ENCODE assay signal across 8 cellular contexts in genomic region chr15:68229386-68230156, GRCh38. TPM values are rescaled to one million over a fixed set of nuclear protein-coding genes. Genes with fewer than 3 reads are reported as not detected.
DNase-seq lines count a peak whose midpoint lies in the region; ATAC-seq and TF ChIP-seq lines count a peak whose summit lies in the region.

CLN6 (minus strand) TSS chr15:68229728; CDS start chr15:68229584, 144 bp downstream.

- TF ChIP-seq CTCF in GM12864 (IDR thresholded peaks at IDR 0.05; ENCODE audit: low read depth, low read length, missing control alignments) (peak; percentile 8), HFFc6 (IDR thresholded peaks at IDR 0.05) (no peak), NB4 (IDR thresholded peaks at IDR 0.05; ENCODE audit: low read depth, low read length) (no peak), tibial artery (IDR thresholded peaks at IDR 0.05) (no peak)

- peak; percentile 48 for DNase-seq in GM12864 (ENCODE audit: low read depth)
- DNase-seq in HFFc6, result peak; percentile 62
- DNase-seq in NB4 (ENCODE audit: low read depth), result peak; percentile 86
- DNase-seq in SW 1271 (lab: John Stamatoyannopoulos, UW), result peak; percentile 57 to 74
- DNase-seq in activated naive CD8-positive, alpha-beta T cell treated with anti-CD3 and anti-CD28 coated beads, Interleukin-2, amount 50 U/mL, for 16 hours (ENCODE audit: low read depth, low spot score), result peak; percentile 58
- DNase-seq in Right ventricle myocardium superior, result peak; percentile 89
- DNase-seq in trophoblast cell, result peak; percentile 72 to 80
- DNase-seq in tibial artery, result peak; percentile 70 to 89

- no peak within 1 kb of the TSS for H2BK12ac ChIP-seq in trophoblast cell (ENCODE audit: low read length)

- intact Hi-C loops in Right ventricle myocardium superior (cut with DNase I), result no loop called here
- intact Hi-C loops in tibial artery (cut with DNase I; ENCODE audit: low total_unique reads), result no loop called here

- peak within 1 kb of the TSS; percentile 89 for H4K91ac ChIP-seq in trophoblast cell (ENCODE audit: low read depth, low read length)

- peak; percentile 79 for TF ChIP-seq POLR2A in NB4 (IDR thresholded peaks at IDR 0.05; ENCODE audit: extremely low read depth, insufficient read length)

- H3K27me3 ChIP-seq in trophoblast cell (ENCODE audit: insufficient read depth, low read length) (no peaks in the 10 kb centered on the region), tibial artery (no peaks in the 10 kb centered on the region)

- no CpG with 5 or more reads among the region's 82 CpGs for WGBS in trophoblast cell (ENCODE audit: extremely low coverage, insufficient coverage, insufficient read length)

- H2BK5ac ChIP-seq in trophoblast cell (ENCODE audit: low read depth, low read length, poor library complexity), result peak within 1 kb of the TSS; percentile 91

- ATAC-seq in Right ventricle myocardium superior (ENCODE audit: poor library complexity), result peak; percentile 99

- peak within 1 kb of the TSS; percentile 57 for H2AFZ ChIP-seq in trophoblast cell (ENCODE audit: insufficient read depth, low read length, poor library complexity)

- H3K14ac ChIP-seq in trophoblast cell (ENCODE audit: low read length), result peak within 1 kb of the TSS; percentile 92

- H3K27me3 Mint-ChIP-seq in HFFc6 (ENCODE audit: insufficient read depth), result peaks cover under 1% of the 10 kb centered on the region

- H3K9ac ChIP-seq in trophoblast cell (ENCODE audit: low read length), result peak within 1 kb of the TSS; percentile 94

- no peaks in the 10 kb centered on the region for H3K36me3 ChIP-seq in trophoblast cell (ENCODE audit: control insufficient read depth in 1 of 2, insufficient read depth in 2 of 2, low read length in 2 of 2)
- no peaks in the 10 kb centered on the region for H3K36me3 ChIP-seq in tibial artery

- peaks cover 7% of the 10 kb centered on the region for H3K79me1 ChIP-seq in trophoblast cell (ENCODE audit: low read length)

- H3K27ac Mint-ChIP-seq in HFFc6, result peak within 1 kb of the TSS; percentile 92

- H3K4ac ChIP-seq in trophoblast cell (ENCODE audit: low read depth, low read length), result peak within 1 kb of the TSS; percentile 84

- H3K9me3 ChIP-seq in trophoblast cell (ENCODE audit: insufficient read depth, low read depth, low read length), result no peaks in the 10 kb centered on the region
- H3K9me3 ChIP-seq in tibial artery, result no peaks in the 10 kb centered on the region

- no peaks in the 10 kb centered on the region for H3K9me3 Mint-ChIP-seq in HFFc6

- H3K4me2 ChIP-seq in trophoblast cell (ENCODE audit: low read length), result peak within 1 kb of the TSS; percentile 87

- peaks cover 13% of the 10 kb centered on the region for H3K79me2 ChIP-seq in trophoblast cell (ENCODE audit: control insufficient read depth, insufficient read depth, low read length, poor library complexity)

- peaks cover 5% of the 10 kb centered on the region; the same call in 1 of the 2 replicates for H3K36me3 Mint-ChIP-seq in HFFc6 (ENCODE audit: low read depth)

- H3K4me3 Mint-ChIP-seq in HFFc6, result peak within 1 kb of the TSS; percentile 96

- H3K4me1 ChIP-seq in trophoblast cell (ENCODE audit: control insufficient read depth in 1 of 2, insufficient read depth in 2 of 2, low read length in 2 of 2) (peaks cover 5 to 11% of the 10 kb centered on the region in 2 experiments), tibial artery (peaks cover 0 to 19% (median 13%) of the 10 kb centered on the region in 4 donors)

- H2BK120ac ChIP-seq in trophoblast cell (ENCODE audit: insufficient read depth, low read length, poor library complexity), result peak within 1 kb of the TSS; percentile 90

- H4K8ac ChIP-seq in trophoblast cell (ENCODE audit: low read depth, low read length), result peak within 1 kb of the TSS; percentile 92

- H3K18ac ChIP-seq in trophoblast cell (ENCODE audit: low read length), result peak within 1 kb of the TSS; percentile 92

- peak within 1 kb of the TSS; percentile 85 for H3K4me3 ChIP-seq in GM12864 (ENCODE audit: low read depth, low read length)
- H3K4me3 ChIP-seq in NB4 (ENCODE audit: low read depth, low read length), result peak within 1 kb of the TSS; percentile 83
- H3K4me3 ChIP-seq in trophoblast cell (ENCODE audit: low read depth, low read length), result peak within 1 kb of the TSS; percentile 97
- H3K4me3 ChIP-seq in tibial artery, result peak within 1 kb of the TSS; percentile 83 to 99

- H3K4me1 Mint-ChIP-seq in HFFc6 (ENCODE audit: low read depth), result peaks cover 40% of the 10 kb centered on the region

- H3K27ac ChIP-seq in trophoblast cell (ENCODE audit: low read depth, low read length), result peak within 1 kb of the TSS; percentile 79
- peak within 1 kb of the TSS; percentile 59 to 72 for H3K27ac ChIP-seq in tibial artery

- H2AK5ac ChIP-seq in trophoblast cell (ENCODE audit: low read length), result no peak within 1 kb of the TSS

- H3K23ac ChIP-seq in trophoblast cell (ENCODE audit: low read length), result no peak within 1 kb of the TSS

- peak within 1 kb of the TSS; percentile 54 for H4K12ac ChIP-seq in trophoblast cell (ENCODE audit: low read depth, low read length)

RNA-seq across cellular contexts. Expression of gene CLN6, which starts in this region (rescaled TPM):
- 10 to 100 TPM; 26.0 to 45.0 (median 37.1) TPM for total RNA-seq in HFFc6 (2021; fragmentation: NEBNext Ultra II Directional; extraction: Animal tissue kit (Norgen Biotek cat#: 25700))
- total RNA-seq in Right ventricle myocardium superior, result 6.9 TPM
- 18.5 and 21.2 TPM in 2 replicates for polyA plus RNA-seq in trophoblast cell (2013)

Comparison
In these comparisons a context has a peak if more than half of its experiments do, and no peak if none do; other contexts are left out.
1. Peak in every context shown above with its lines: DNase-seq, ATAC-seq, H3K4me3 ChIP-seq and H3K27ac ChIP-seq.